In the genomic region with DNA sequence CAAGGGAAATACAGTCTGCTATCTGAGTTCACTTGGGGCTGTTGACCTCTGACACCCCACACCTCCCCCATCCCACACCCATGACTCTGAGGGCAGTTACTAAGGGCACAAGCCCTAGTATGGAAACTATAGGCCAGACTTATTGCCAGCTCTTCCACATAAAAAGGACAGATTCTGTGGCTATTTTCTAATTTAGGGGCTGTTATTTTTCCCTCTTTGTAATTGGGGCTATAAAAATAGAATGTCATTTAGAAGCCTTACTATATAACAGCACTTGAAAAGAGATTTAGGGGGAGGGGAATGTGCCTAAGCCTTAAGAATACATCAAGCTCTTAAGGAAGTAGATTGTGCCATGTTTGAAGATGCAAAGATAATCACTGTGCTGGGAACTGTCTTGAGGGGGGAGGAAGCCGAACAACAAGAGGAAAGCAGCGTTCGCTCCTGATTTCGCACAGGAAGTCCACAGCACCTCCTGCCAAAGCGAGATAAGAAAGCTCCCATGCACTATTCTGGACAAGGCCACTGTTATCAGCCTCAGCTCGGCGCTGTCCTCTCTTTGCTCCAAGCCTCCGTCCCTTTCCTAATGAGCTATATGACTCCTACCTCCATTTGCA, we compare ENCODE assay signal across 10 cellular contexts.
DNase-seq lines count a peak whose midpoint lies in the region; ATAC-seq and TF ChIP-seq lines count a peak whose summit lies in the region.
"Had no signal": no experiment of that assay in that cellular context is flagged by ENCODE, and none has a peak within 500 bp of the region (broad histone marks: within the 10 kb centered on the region; RNA-seq: fewer than 3 reads in every experiment).

No MANE protein-coding gene starts in this region.

- peaks cover 0 to 19% (median 0%) of the 10 kb centered on the region in 11 experiments; a peak in 6 of 22 replicates for H4K20me1 ChIP-seq in BLaER1 treated with 17β-estradiol and CSF1 and Interleukin-3, amounts not matched to agents 10 nM and 100 nM

- 25 to 29% methylated on average over 6 to 8 of the region's 8 CpGs for WGBS in gastroesophageal sphincter (ENCODE audit: low coverage in 1 of 2), 2 donors

- ATAC-seq in gastroesophageal sphincter, result peak; percentile 85
- ATAC-seq in CD8-positive, alpha-beta T cell, result no peak

- TF ChIP-seq EP300 in gastroesophageal sphincter (IDR thresholded peaks at IDR 0.05), result no peak

- no peaks in the 10 kb centered on the region for H3K36me3 Mint-ChIP-seq in CD8-positive, alpha-beta T cell
- H3K36me3 Mint-ChIP-seq: activated naive CD4-positive, alpha-beta T cell treated with anti-CD3 and anti-CD28 coated beads, Interleukin-2, amount 50 U/mL, for 24 hours had no signal

- H3K27me3 ChIP-seq in BLaER1 treated with 17β-estradiol and CSF1 and Interleukin-3, amounts not matched to agents 10 nM and 100 nM, result no peaks in the 10 kb centered on the region
- H3K27me3 ChIP-seq in gastroesophageal sphincter, result peaks cover 7% of the 10 kb centered on the region
- H3K27me3 ChIP-seq in CD8-positive, alpha-beta T cell (ENCODE audit: insufficient read depth, low read length), result no peaks in the 10 kb centered on the region

- H3K4me1 ChIP-seq in BLaER1 treated with 17β-estradiol and CSF1 and Interleukin-3, amounts not matched to agents 10 nM and 100 nM, result peaks cover 33 to 47% (median 41%) of the 10 kb centered on the region in 10 experiments
- peaks cover 0 to 5% (median 0%) of the 10 kb centered on the region in 3 donors for H3K4me1 ChIP-seq in gastroesophageal sphincter
- H3K4me1 ChIP-seq in CD8-positive, alpha-beta T cell (ENCODE audit: insufficient read depth, low read length), result no peaks in the 10 kb centered on the region

- CTCF ChIA-PET in CD8-positive, alpha-beta T cell (lab: Charles Lee), result interaction anchor here (0.7 kb wide), 1 partner anchor 16 kb away, joined by 3 read pairs; no protein-coding TSS in a partner anchor

- no peak overlapping the region for H3K27ac Mint-ChIP-seq in CD8-positive, alpha-beta T cell
- H3K27ac Mint-ChIP-seq: activated naive CD4-positive, alpha-beta T cell treated with anti-CD3 and anti-CD28 coated beads, Interleukin-2, amount 50 U/mL, for 24 hours had no signal

- peaks cover 13% of the 10 kb centered on the region for H3K4me1 Mint-ChIP-seq in CD8-positive, alpha-beta T cell (ENCODE audit: low read depth)

- TF ChIP-seq CTCF in gastroesophageal sphincter (IDR thresholded peaks at IDR 0.05), result no peak
- TF ChIP-seq CTCF in CD8-positive, alpha-beta T cell (IDR thresholded peaks at IDR 0.05), result no peak

- POLR2A ChIA-PET in CD8-positive, alpha-beta T cell (lab: Charles Lee), result no interaction called here

- no peak overlapping the region for H3K4me3 ChIP-seq in BLaER1 treated with 17β-estradiol and CSF1 and Interleukin-3, amounts not matched to agents 10 nM and 100 nM
- no peak overlapping the region for H3K4me3 ChIP-seq in gastroesophageal sphincter
- H3K4me3 ChIP-seq in CD8-positive, alpha-beta T cell (ENCODE audit: low read depth, low read length), result no peak overlapping the region

- no peaks in the 10 kb centered on the region for H3K27me3 Mint-ChIP-seq in CD8-positive, alpha-beta T cell (ENCODE audit: low read depth)

- no peaks in the 10 kb centered on the region for H3K9me3 Mint-ChIP-seq in CD8-positive, alpha-beta T cell
- H3K9me3 Mint-ChIP-seq: activated naive CD4-positive, alpha-beta T cell treated with anti-CD3 and anti-CD28 coated beads, Interleukin-2, amount 50 U/mL, for 24 hours had no signal

- peak overlapping the region in 4 of 11 experiments; percentile 1 to 52 (median 19); a peak in 5 of 22 replicates for H3K27ac ChIP-seq in BLaER1 treated with 17β-estradiol and CSF1 and Interleukin-3, amounts not matched to agents 10 nM and 100 nM
- no peak overlapping the region for H3K27ac ChIP-seq in gastroesophageal sphincter
- H3K27ac ChIP-seq in CD8-positive, alpha-beta T cell (ENCODE audit: low read depth, low read length), result no peak overlapping the region

- H3K36me3 ChIP-seq in BLaER1 treated with 17β-estradiol and CSF1 and Interleukin-3, amounts not matched to agents 10 nM and 100 nM, result peaks cover 7 to 81% (median 43%) of the 10 kb centered on the region in 11 experiments; a peak in 21 of 22 replicates
- H3K36me3 ChIP-seq in gastroesophageal sphincter, result no peaks in the 10 kb centered on the region
- H3K36me3 ChIP-seq in CD8-positive, alpha-beta T cell (ENCODE audit: insufficient read depth, low read length), result no peaks in the 10 kb centered on the region

- H3K9me3 ChIP-seq in BLaER1 treated with 17β-estradiol and CSF1 and Interleukin-3, amounts not matched to agents 10 nM and 100 nM (replicated peaks in 1 of 11), result no peaks in the 10 kb centered on the region
- H3K9me3 ChIP-seq in gastroesophageal sphincter, result no peaks in the 10 kb centered on the region
- H3K9me3 ChIP-seq in CD8-positive, alpha-beta T cell (ENCODE audit: low read length), result no peaks in the 10 kb centered on the region

- DNase-seq in NCI-H526 (lab: John Stamatoyannopoulos, UW), result peak; percentile 63 to 84
- DNase-seq in mucosa of gallbladder (ENCODE audit: low spot score), result peak; percentile 22
- DNase-seq in glomerular visceral epithelial cell (ENCODE audit: extremely low spot score), result no peak
- DNase-seq in activated CD8-positive, alpha-beta memory T cell treated with anti-CD3 and anti-CD28 coated beads, Interleukin-2, amount 50 U/mL, for 48 hours, result no peak
- no peak for DNase-seq in CD8-positive, alpha-beta T cell
- DNase-seq in SIG-M5 treated with dmso at 0.1 percent for 504 hours (lab: John Stamatoyannopoulos, UW; ENCODE audit: unreplicated experiment), result no peak
- DNase-seq: NCI-H187 had no signal

- no peak overlapping the region for H3K4me3 Mint-ChIP-seq in CD8-positive, alpha-beta T cell
- H3K4me3 Mint-ChIP-seq: activated naive CD4-positive, alpha-beta T cell treated with anti-CD3 and anti-CD28 coated beads, Interleukin-2, amount 50 U/mL, for 24 hours had no signal

- intact Hi-C loops in CD8-positive, alpha-beta T cell (cut with DNase I, micrococcal nuclease), result loop anchor here in 1 of 2 experiments (10.0 kb wide), 1 partner anchor 226 kb away; no protein-coding TSS in a partner anchor

- no peak for TF ChIP-seq POLR2A in gastroesophageal sphincter (IDR thresholded peaks at IDR 0.05)

- no peak overlapping the region for H3K9ac ChIP-seq in BLaER1 treated with 17β-estradiol and CSF1 and Interleukin-3, amounts not matched to agents 10 nM and 100 nM

- peak overlapping the region; percentile 16 to 81 (median 55) for H3K4me2 ChIP-seq in BLaER1 treated with 17β-estradiol and CSF1 and Interleukin-3, amounts not matched to agents 10 nM and 100 nM

Comparison
In these comparisons a context has a peak if more than half of its experiments do, and no peak if none do; other contexts are left out.
1. DNase-seq: peak in NCI-H526 (2 of 2) and mucosa of gallbladder (single experiment); none in glomerular visceral epithelial cell (single experiment), activated CD8-positive, alpha-beta memory T cell treated with anti-CD3 and anti-CD28 coated beads, Interleukin-2, amount 50 U/mL, for 48 hours (single experiment), CD8-positive, alpha-beta T cell (0 of 7) and SIG-M5 treated with dmso at 0.1 percent for 504 hours (single experiment).